In genomic region chr16:56042416-56042815, GRCh38 we compare ENCODE assay signal across 14 cellular contexts.
"Had no signal": no experiment of that assay in that cellular context is flagged by ENCODE, and none has a peak within 500 bp of the region (broad histone marks: within the 10 kb centered on the region; RNA-seq: fewer than 3 reads in every experiment).

No MANE protein-coding gene starts in this region.

- H3K9ac ChIP-seq: KMS-11, SK-N-SH had no signal

- H3K9me3 ChIP-seq: Peyer's patch, SJSA1, SK-N-SH had no signal

- FAIRE-seq: TTC549 had no signal

- H3K27ac ChIP-seq: brain microvascular endothelial cell, KMS-11, Peyer's patch, SJSA1 had no signal

- H3K27me3 ChIP-seq: brain microvascular endothelial cell, Peyer's patch, SJSA1 had no signal

- ATAC-seq: PC-3 had no signal

- H3K36me3 ChIP-seq: brain microvascular endothelial cell, Peyer's patch, SJSA1 had no signal

- H3K4me2 ChIP-seq: KMS-11, SK-N-SH had no signal

- DNase-seq: activated naive CD4-positive, alpha-beta T cell; amniotic stem cell; aorta; brain microvascular endothelial cell; MM.1S; MV-4-11; NCI-H187; NCI-H748 treated with DMSO at 0.1 percent for 48 hours had no signal

- H3K4me1 ChIP-seq: Peyer's patch, SJSA1 had no signal

- H3K4me3 ChIP-seq: Peyer's patch, SJSA1 had no signal
